ENCODE assay signal across 8 cellular contexts in genomic region chr11:121446752-121447156, GRCh38. TPM values are rescaled to one million over a fixed set of nuclear protein-coding genes. Genes with fewer than 3 reads are reported as not detected.
DNase-seq lines count a peak whose midpoint lies in the region; ATAC-seq and TF ChIP-seq lines count a peak whose summit lies in the region.
"Had no signal": no experiment of that assay in that cellular context is flagged by ENCODE, and none has a peak within 500 bp of the region (broad histone marks: within the 10 kb centered on the region; RNA-seq: fewer than 3 reads in every experiment).

No MANE protein-coding gene starts in this region.

- H3K27me3 Mint-ChIP-seq in WTC11 (ENCODE audit: low read depth), result peaks cover 15% of the 10 kb centered on the region

- POLR2A ChIA-PET in WTC11 (lab: Charles Lee), result interaction anchor here (0.6 to 1.1 kb wide), 2 partner anchors 21 to 145 kb away, joined by 3 read pairs; no protein-coding TSS in a partner anchor

- peaks cover 68% of the 10 kb centered on the region for H3K4me1 Mint-ChIP-seq in WTC11

- no peak overlapping the region for H3K4me2 ChIP-seq in DND-41 (ENCODE audit: insufficient read depth, low read length)

- DNase-seq in DND-41 (no peak), H7 (peak; percentile 65), WTC11 (ENCODE audit: low spot score) (no peak), lung microvascular endothelial cell (ENCODE audit: low read depth in 2 of 2) (peak; percentile 14 to 38), GDM1 (lab: John Stamatoyannopoulos, UW) (no peak), hippocampal formation (lab: John Stamatoyannopoulos, UW) (no peak), amygdala (lab: John Stamatoyannopoulos, UW) (no peak)
- DNase-seq: NCI-H2227 treated with DMSO at 0.1 percent for 48 hours had no signal

- H3K4me3 Mint-ChIP-seq in WTC11, result no peak overlapping the region

- TF ChIP-seq CTCF in DND-41 (IDR thresholded peaks at IDR 0.05; ENCODE audit: borderline replicate concordance, extremely low read depth, low read length, poor library complexity, severe bottlenecking) (peak; percentile 47), WTC11 (IDR thresholded peaks at IDR 0.05) (no peak)

- H4K20me1 ChIP-seq in DND-41 (ENCODE audit: insufficient read depth, low read length), result no peaks in the 10 kb centered on the region

- H3K36me3 ChIP-seq in DND-41 (ENCODE audit: insufficient read depth, low read length) (no peaks in the 10 kb centered on the region), H7 (replicated peaks; ENCODE audit: control insufficient read depth, insufficient read depth, low read length) (no peaks in the 10 kb centered on the region)

- H3K4me1 ChIP-seq in DND-41 (ENCODE audit: insufficient read depth, low read length), result peaks cover 49% of the 10 kb centered on the region

- peaks cover 3% of the 10 kb centered on the region; the same call in 1 of the 2 replicates for H3K36me3 Mint-ChIP-seq in WTC11

- H3K27me3 ChIP-seq in DND-41 (ENCODE audit: insufficient read depth, low read length, poor library complexity) (no peaks in the 10 kb centered on the region), H7 (ENCODE audit: control insufficient read depth, insufficient read depth, low read length) (peaks cover 4% of the 10 kb centered on the region)

- CTCF ChIA-PET in WTC11 (lab: Charles Lee), result interaction anchor here (0.6 to 1.5 kb wide), 13 partner anchors 11 to 145 kb away, joined by 3 to 8 read pairs (median 3); no protein-coding TSS in a partner anchor

- no peaks in the 10 kb centered on the region for H3K9me3 ChIP-seq in DND-41 (ENCODE audit: insufficient read depth, low read length, severe bottlenecking)

- peak overlapping the region; percentile 66 for H3K27ac ChIP-seq in DND-41 (ENCODE audit: low read length)

- no peak overlapping the region; the same call in 1 of the 2 replicates for H3K27ac Mint-ChIP-seq in WTC11

- no peak overlapping the region for H3K9ac ChIP-seq in DND-41 (ENCODE audit: low read depth, low read length)

- H2AFZ ChIP-seq in DND-41 (ENCODE audit: low read depth, low read length), result no peak overlapping the region

- ATAC-seq in DND-41 (ENCODE audit: insufficient read depth, low read depth) (no peak), WTC11 (peak; percentile 59)

- H3K9me3 Mint-ChIP-seq in WTC11, result peaks cover 4% of the 10 kb centered on the region

- H3K79me2 ChIP-seq in DND-41 (ENCODE audit: insufficient read depth, low read length), result peaks cover 2% of the 10 kb centered on the region; the same call in 1 of the 2 replicates

- H3K4me3 ChIP-seq in DND-41 (ENCODE audit: low read depth in 1 of 2, low read length in 2 of 2) (no peak overlapping the region), H7 (ENCODE audit: insufficient read depth, low read depth, low read length) (no peak overlapping the region)

TF ChIP-seq in WTC11, 78 proteins besides CTCF, POLR2A, EP300 and RAD21:
- no peak for TF ChIP-seq MYBL2 (CRISPR knock-in tag; IDR thresholded peaks at IDR 0.05)

RNA-seq across cellular contexts. Expression of gene SORL1, which starts 5.4 kb away (rescaled TPM):
- total RNA-seq in H7 (2014; rRNA removed; shearing (Covaris generic)), result 13.3 and 20.3 TPM in 2 replicates
- total RNA-seq in WTC11 (2021) (78.1 to 87.1 TPM (median 78.1 TPM) in 3 replicates), lung microvascular endothelial cell (under 0.01 and 0.22 TPM in 2 replicates)

Comparison
In these comparisons a context has a peak if more than half of its experiments do, and no peak if none do; other contexts are left out.
1. DNase-seq: peak in H7 (single experiment) and lung microvascular endothelial cell (2 of 2); none in DND-41 (single experiment), WTC11 (single experiment), GDM1 (single experiment), hippocampal formation (0 of 2) and amygdala (0 of 56).
2. RNA of gene SORL1, which starts 5.4 kb away (total RNA-seq): 78.1 to 87.1 TPM in WTC11 and 13.3 to 20.3 TPM in H7; under 0.01 to 0.22 TPM in lung microvascular endothelial cell; every median in the first group is over 10 times any median in the second.